Comparison of ENCODE assay signal across 29 cellular contexts in genomic region chr7:1257863-1258262, GRCh38. TPM values are rescaled to one million over a fixed set of nuclear protein-coding genes. Genes with fewer than 3 reads are reported as not detected.
"Had no signal": no experiment of that assay in that cellular context is flagged by ENCODE, and none has a peak within 500 bp of the region (broad histone marks: within the 10 kb centered on the region; RNA-seq: fewer than 3 reads in every experiment).

No MANE protein-coding gene starts in this region.

- H3K79me2 ChIP-seq: hepatocyte had no signal

- H3K4me3 ChIP-seq: heart left ventricle, hepatocyte, pancreas, psoas muscle, sigmoid colon, tibial nerve, uterus had no signal

- H3K36me3 ChIP-seq: heart left ventricle, pancreas, sigmoid colon, tibial nerve, uterus had no signal

- DNase-seq: islet precursor cell; kidney glomerular epithelial cell; left cardiac atrium; naive thymus-derived CD8-positive, alpha-beta T cell; nucleus accumbens; sigmoid colon; small intestine; stimulated activated CD4-positive, alpha-beta T cell treated with anti-CD3 and anti-CD28 coated beads, Interleukin-1b, Interleukin-23, amount 100 ng/mL, for 48 hours; stimulated activated CD4-positive, alpha-beta T cell treated with anti-CD3 and anti-CD28 coated beads, Interleukin-2, amount 100 ng/mL, for 48 hours; stimulated activated CD4-positive, alpha-beta T cell treated with anti-CD3 and anti-CD28 coated beads, Interleukin-4, amount 100 ng/mL, for 4 hours; stimulated activated CD8-positive, alpha-beta memory T cell treated with anti-CD3 and anti-CD28 coated beads, Interleukin-4, amount 100 ng/mL, for 48 hours; stimulated activated naive CD4-positive, alpha-beta T cell treated with Interleukin-2 at 50 U/mL for 16 hours; stimulated activated naive CD8-positive, alpha-beta T cell treated with anti-CD3 and anti-CD28 coated beads, Interleukin-15, amount 100 ng/mL, for 72 hours; substantia nigra; uterus had no signal

- H3K27ac ChIP-seq: heart left ventricle, hepatocyte, pancreas, psoas muscle, sigmoid colon, tibial nerve, uterus had no signal

- H2AFZ ChIP-seq: hepatocyte had no signal

- ATAC-seq: heart left ventricle; left cardiac atrium; left lobe of liver; naive thymus-derived CD8-positive, alpha-beta T cell; pancreas; psoas muscle; stimulated activated memory B cell treated with anti-CD40 and anti-IgM and Interleukin-4, amounts not matched to agents 10 μg/mL and 1 μg/mL and 100 μg/mL, for 72 hours; stimulated activated naive CD8-positive, alpha-beta T cell treated with anti-CD3 and anti-CD28 coated beads, Interleukin-15, amount 100 ng/mL, for 72 hours had no signal

- H3K4me2 ChIP-seq: hepatocyte had no signal

- H3K4me1 ChIP-seq: heart left ventricle, pancreas, psoas muscle, sigmoid colon, uterus had no signal

- FAIRE-seq: pancreas, small intestine had no signal

- H3K9me3 ChIP-seq: heart left ventricle, pancreas, psoas muscle, sigmoid colon, tibial nerve, uterus had no signal

RNA-seq across cellular contexts. Expression of gene UNCX, which starts 25.2 kb away (rescaled TPM):
- total RNA-seq: heart left ventricle; hepatocyte; left cardiac atrium; left lobe of liver; lower leg skin; lung microvascular endothelial cell; mesenteric fat pad; mucosa of gallbladder; naive thymus-derived CD8-positive, alpha-beta T cell; osteoblast; pancreas; psoas muscle; sigmoid colon; temporal lobe; tibial nerve; ureter; uterus had no signal
- polyA plus RNA-seq: heart left ventricle; hepatocyte; naive thymus-derived CD8-positive, alpha-beta T cell; pancreas; psoas muscle; sigmoid colon; small intestine had no signal
